In the genomic region with DNA sequence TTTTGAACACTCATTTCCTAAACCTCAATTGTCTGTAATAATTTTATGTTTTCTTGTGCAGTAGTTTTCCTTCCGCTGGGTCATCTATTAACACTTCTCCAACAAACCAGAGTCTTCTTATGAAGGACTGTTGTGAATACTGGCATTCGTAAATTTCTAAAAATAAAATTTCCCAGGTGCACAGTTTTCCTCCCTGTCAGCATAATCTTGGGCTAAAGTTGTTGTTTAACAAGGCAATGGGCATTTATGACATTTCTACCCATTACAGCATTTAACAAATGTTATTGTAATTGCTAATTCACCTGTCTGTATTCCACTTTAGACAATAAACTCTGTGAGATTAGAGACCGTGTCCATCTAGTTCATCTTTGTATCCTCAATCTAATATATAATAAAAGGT, we compare ENCODE assay signal across 9 cellular contexts. TPM values are rescaled to one million over a fixed set of nuclear protein-coding genes. Genes with fewer than 3 reads are reported as not detected.
DNase-seq lines count a peak whose midpoint lies in the region; ATAC-seq and TF ChIP-seq lines count a peak whose summit lies in the region.
"Had no signal": no experiment of that assay in that cellular context is flagged by ENCODE, and none has a peak within 500 bp of the region (broad histone marks: within the 10 kb centered on the region; RNA-seq: fewer than 3 reads in every experiment).

No MANE protein-coding gene starts in this region.

- H3K4me3 Mint-ChIP-seq in activated CD4-positive, alpha-beta memory T cell treated with anti-CD3 and anti-CD28 coated beads, Interleukin-2, amount 10 ng/mL, durations not matched to agents 7 days and 5 days, result peak overlapping the region; percentile 91

- peaks cover 58% of the 10 kb centered on the region for H3K79me2 ChIP-seq in SK-N-SH (ENCODE audit: insufficient read depth)

- peak overlapping the region; percentile 63; the same call in 1 of the 2 replicates for H3K9ac ChIP-seq in SK-N-SH
- H3K9ac ChIP-seq in iPS-18a (ENCODE audit: low read length), result peak overlapping the region; percentile 22

- peaks cover 19% of the 10 kb centered on the region for H3K36me3 Mint-ChIP-seq in activated CD4-positive, alpha-beta memory T cell treated with anti-CD3 and anti-CD28 coated beads, Interleukin-2, amount 10 ng/mL, durations not matched to agents 7 days and 5 days (ENCODE audit: low read depth)

- intact Hi-C loops in stomach (cut with DNase I; ENCODE audit: low total_unique reads) (no loop called here), mucosa of descending colon (cut with DNase I, micrococcal nuclease) (no loop called here)

- no peak for TF ChIP-seq CTCF in SK-N-SH (IDR thresholded peaks at IDR 0.05)
- no peak for TF ChIP-seq CTCF in stomach (IDR thresholded peaks at IDR 0.05)
- TF ChIP-seq CTCF in mucosa of descending colon (IDR thresholded peaks at IDR 0.05), result no peak

- no peak for TF ChIP-seq RAD21 in SK-N-SH (IDR thresholded peaks at IDR 0.05; ENCODE audit: low read length)

- H3K9me3 Mint-ChIP-seq in activated CD4-positive, alpha-beta memory T cell treated with anti-CD3 and anti-CD28 coated beads, Interleukin-2, amount 10 ng/mL, durations not matched to agents 7 days and 5 days, result no peaks in the 10 kb centered on the region

- POLR2A ChIA-PET in SK-N-SH (lab: Yijun Ruan, JAX), result no interaction called here
- POLR2A ChIA-PET in activated CD4-positive, alpha-beta memory T cell treated with anti-CD3 and anti-CD28 coated beads, Interleukin-2, amount 10 ng/mL, durations not matched to agents 7 days and 5 days (lab: Charles Lee), result interaction anchor here (0.6 to 4.3 kb wide), 2 partner anchors 13 to 62 kb away, joined by 3 to 32 read pairs; partner anchors contain the start of gene FIP1L1

- peaks cover 17% of the 10 kb centered on the region for H3K27me3 Mint-ChIP-seq in activated CD4-positive, alpha-beta memory T cell treated with anti-CD3 and anti-CD28 coated beads, Interleukin-2, amount 10 ng/mL, durations not matched to agents 7 days and 5 days

- no peak overlapping the region; a peak in 1 of 4 replicates for H3K27ac ChIP-seq in SK-N-SH (ENCODE audit: low read depth in 2 of 2, low read length in 1 of 2)
- no peak overlapping the region for H3K27ac ChIP-seq in iPS-18a (ENCODE audit: low read length)
- no peak overlapping the region for H3K27ac ChIP-seq in stomach

- no peaks in the 10 kb centered on the region for H3K9me2 ChIP-seq in SK-N-SH

- CTCF ChIA-PET in SK-N-SH (lab: Yijun Ruan, JAX), result no interaction called here
- CTCF ChIA-PET in activated CD4-positive, alpha-beta memory T cell treated with anti-CD3 and anti-CD28 coated beads, Interleukin-2, amount 10 ng/mL, durations not matched to agents 7 days and 5 days (lab: Charles Lee), result no interaction called here

- TF ChIP-seq POLR2A in stomach (IDR thresholded peaks at IDR 0.05), result no peak

- DNase-seq in SK-N-SH (no peak), stomach (no peak), mucosa of descending colon (no peak), GDM1 (lab: John Stamatoyannopoulos, UW) (no peak)
- DNase-seq in activated CD4-positive, alpha-beta memory T cell treated with anti-CD3 and anti-CD28 coated beads, Interleukin-2, amount 10 ng/mL, durations not matched to agents 7 days and 5 days, result no peak
- DNase-seq: stimulated activated CD4-positive, alpha-beta T cell treated with anti-CD3 and anti-CD28 coated beads, Interleukin-2, amount 100 ng/mL, for 48 hours had no signal

- no peak for ATAC-seq in SK-N-SH treated with all-trans-retinoic acid at 6 μM for 48 hours
- no peak for ATAC-seq in mucosa of descending colon
- no peak for ATAC-seq in GM21423 (IDR thresholded peaks at IDR 0.05; ENCODE audit: unreplicated experiment)

- no peaks in the 10 kb centered on the region for H3F3A ChIP-seq in SK-N-SH (replicated peaks; ENCODE audit: insufficient read depth)

- H3K4me2 ChIP-seq in SK-N-SH, result peak overlapping the region; percentile 91

- no peaks in the 10 kb centered on the region for H4K20me1 ChIP-seq in SK-N-SH (ENCODE audit: insufficient read depth)

- H2AFZ ChIP-seq in SK-N-SH (ENCODE audit: low read depth), result peak overlapping the region; percentile 99; the same call in 1 of the 2 replicates

- peak overlapping the region; percentile 91 for H3K27ac Mint-ChIP-seq in activated CD4-positive, alpha-beta memory T cell treated with anti-CD3 and anti-CD28 coated beads, Interleukin-2, amount 10 ng/mL, durations not matched to agents 7 days and 5 days

- H3K36me3 ChIP-seq in SK-N-SH (replicated peaks in 1 of 2; ENCODE audit: control insufficient read depth in 1 of 2, insufficient read depth in 2 of 2, low read length in 1 of 2) (peaks cover 0 to 15% of the 10 kb centered on the region in 2 experiments), iPS-18a (ENCODE audit: control insufficient read depth, low read depth, low read length) (no peaks in the 10 kb centered on the region), stomach (no peaks in the 10 kb centered on the region), mucosa of descending colon (ENCODE audit: low read depth) (no peaks in the 10 kb centered on the region)

- H3K9me3 ChIP-seq in SK-N-SH (no peaks in the 10 kb centered on the region), iPS-18a (ENCODE audit: control insufficient read depth, low read depth, low read length) (no peaks in the 10 kb centered on the region), stomach (no peaks in the 10 kb centered on the region), mucosa of descending colon (no peaks in the 10 kb centered on the region)

- H3K4me3 ChIP-seq in SK-N-SH (ENCODE audit: low read depth in 2 of 2, low read length in 1 of 2), result peak overlapping the region; percentile 89 to 98
- H3K4me3 ChIP-seq in iPS-18a (ENCODE audit: low read length), result peak overlapping the region; percentile 95
- H3K4me3 ChIP-seq in stomach, result peak overlapping the region; percentile 91 to 99 (median 96)
- H3K4me3 ChIP-seq in mucosa of descending colon, result no peak overlapping the region

- H3K4me1 ChIP-seq in SK-N-SH (ENCODE audit: control insufficient read depth in 1 of 2, insufficient read depth in 2 of 2, low read depth in 1 of 2, low read length in 1 of 2) (peaks cover 0 to 11% of the 10 kb centered on the region in 2 experiments; a peak in 2 of 4 replicates), iPS-18a (ENCODE audit: control insufficient read depth, low read depth, low read length) (no peaks in the 10 kb centered on the region), stomach (peaks cover 17 to 58% (median 43%) of the 10 kb centered on the region in 4 donors), mucosa of descending colon (ENCODE audit: low read depth) (peaks cover 23% of the 10 kb centered on the region)

- WGBS in SK-N-SH (ENCODE audit: low lambda C conversion rate), result 21% methylated on average over 3 of the region's 3 CpGs
- 25 to 42% (median 34%) methylated on average over 3 of the region's 3 CpGs for WGBS in stomach, 5 donors

- TF ChIP-seq EP300 in SK-N-SH (IDR thresholded peaks at IDR 0.05; ENCODE audit: borderline replicate concordance in 1 of 2, low read depth in 1 of 2, low read length in 1 of 2) (no peak), stomach (IDR thresholded peaks at IDR 0.05) (no peak)

- no peaks in the 10 kb centered on the region for H3K27me3 ChIP-seq in SK-N-SH (ENCODE audit: insufficient read depth)
- H3K27me3 ChIP-seq in iPS-18a (ENCODE audit: control insufficient read depth, insufficient read depth, low read length), result peaks cover 34% of the 10 kb centered on the region
- peaks cover 0 to 7% (median 0%) of the 10 kb centered on the region in 3 donors for H3K27me3 ChIP-seq in stomach

- H3K4me1 Mint-ChIP-seq in activated CD4-positive, alpha-beta memory T cell treated with anti-CD3 and anti-CD28 coated beads, Interleukin-2, amount 10 ng/mL, durations not matched to agents 7 days and 5 days, result peaks cover 46% of the 10 kb centered on the region

TF ChIP-seq in SK-N-SH, 30 proteins besides CTCF, POLR2A, EP300 and RAD21:
- TF ChIP-seq FOXJ3 (CRISPR knock-in tag; IDR thresholded peaks at IDR 0.05) (no peak), POLR2AphosphoS5 (IDR thresholded peaks at IDR 0.05; ENCODE audit: low read depth, low read length) (no peak)

TF ChIP-seq in SK-N-SH treated with all-trans-retinoic acid at 6 μM for 48 hours, 23 proteins besides CTCF, POLR2A, EP300 and RAD21 (continues in another document):
- no peak for TF ChIP-seq POU6F1 (CRISPR knock-in tag; IDR thresholded peaks at IDR 0.05; ENCODE audit: borderline replicate concordance, low read depth)
- TF ChIP-seq ARNTL (CRISPR knock-in tag; IDR thresholded peaks at IDR 0.05; ENCODE audit: borderline replicate concordance, low read depth), result no peak
- TF ChIP-seq CSDC2 (CRISPR knock-in tag; IDR thresholded peaks at IDR 0.05), result no peak
- TF ChIP-seq ZFP30 (CRISPR knock-in tag; IDR thresholded peaks at IDR 0.05), result no peak
- TF ChIP-seq ESRRG (CRISPR knock-in tag; IDR thresholded peaks at IDR 0.05), result no peak
- TF ChIP-seq GLIS3 (CRISPR knock-in tag; IDR thresholded peaks at IDR 0.05), result no peak
- TF ChIP-seq ZC3H10 (CRISPR knock-in tag; IDR thresholded peaks at IDR 0.05), result no peak

RNA-seq across cellular contexts. Expression of gene SCFD2, which starts 1.2 kb away (rescaled TPM):
- polyA plus RNA-seq in SK-N-SH (2012; rRNA removed), result 14.1 and 16.0 TPM in 2 replicates
- 7.7 and 11.6 TPM in 2 replicates for polyA plus RNA-seq in SK-N-SH (2012; cell fraction: cytosol; rRNA removed)
- 12.6 and 15.1 TPM in 2 replicates for polyA plus RNA-seq in SK-N-SH (2012; cell fraction: nucleus; rRNA removed)
- total RNA-seq in activated CD4-positive, alpha-beta memory T cell treated with anti-CD3 and anti-CD28 coated beads, Interleukin-2, amount 10 ng/mL, durations not matched to agents 7 days and 5 days, result 10 to 100 TPM; 12.6 to 14.6 TPM
- 10 to 100 TPM in 4 of 5 donors, 1 to 10 TPM in 1; 2.9 to 40.2 (median 32.7) TPM for total RNA-seq in stomach
- polyA plus RNA-seq in stomach, result 1 to 10 TPM; 3.2 to 5.2 (median 3.9) TPM
- total RNA-seq in mucosa of descending colon, result 10 to 100 TPM; 11.7 to 17.2 (median 16.0) TPM

RNA-seq across cellular contexts. Expression of gene FIP1L1, which starts 12.8 kb away (rescaled TPM):
- 20.2 and 20.3 TPM in 2 replicates for polyA plus RNA-seq in SK-N-SH (2012; rRNA removed)
- 23.4 and 28.6 TPM in 2 replicates for polyA plus RNA-seq in SK-N-SH (2012; cell fraction: cytosol; rRNA removed)
- 31.3 and 38.8 TPM in 2 replicates for polyA plus RNA-seq in SK-N-SH (2012; cell fraction: nucleus; rRNA removed)
- 10 to 100 TPM; 74.5 to 76.2 TPM for total RNA-seq in activated CD4-positive, alpha-beta memory T cell treated with anti-CD3 and anti-CD28 coated beads, Interleukin-2, amount 10 ng/mL, durations not matched to agents 7 days and 5 days
- total RNA-seq in stomach, result 10 to 100 TPM; 28.0 to 91.1 (median 49.0) TPM
- 10 to 100 TPM; 19.9 to 30.1 (median 21.5) TPM for polyA plus RNA-seq in stomach
- 10 to 100 TPM; 38.9 to 46.1 (median 39.9) TPM for total RNA-seq in mucosa of descending colon
